In genomic region chr11:65488273-65489058, GRCh38 we compare ENCODE assay signal across 8 cellular contexts. TPM values are rescaled to one million over a fixed set of nuclear protein-coding genes. Genes with fewer than 3 reads are reported as not detected.
DNase-seq lines count a peak whose midpoint lies in the region; ATAC-seq lines count a peak whose summit lies in the region.

No MANE protein-coding gene starts in this region.

- DNase-seq in activated T-cell treated with anti-CD3 and anti-CD28 coated beads, Interleukin-2, amount 50 U/mL, for 4 hours, result no peak
- no peak for DNase-seq in activated T-cell treated with anti-CD3 and anti-CD28 coated beads, Interleukin-2, amount 50 U/mL, for 1 hour
- DNase-seq in astrocyte of the hippocampus (ENCODE audit: low read depth, low spot score), result peak; percentile 81
- DNase-seq in kidney tubule cell (ENCODE audit: low spot score), result peak; percentile 83
- peak in 17 of 49 donors; percentile 35 to 82 (median 56) for DNase-seq in substantia nigra (lab: John Stamatoyannopoulos, UW)
- DNase-seq in NCI-H2081 (lab: John Stamatoyannopoulos, UW), result no peak
- DNase-seq in DMS 273 (lab: John Stamatoyannopoulos, UW; ENCODE audit: unreplicated experiment), result no peak
- no peak for DNase-seq in NOMO-1 treated with dmso at 0.1 percent for 144 hours (lab: John Stamatoyannopoulos, UW; ENCODE audit: unreplicated experiment)

- H3K36me3 Mint-ChIP-seq in activated T-cell treated with anti-CD3 and anti-CD28 coated beads, Interleukin-2, amount 50 U/mL, for 4 hours (ENCODE audit: insufficient read depth), result no peaks in the 10 kb centered on the region

- H3K4me3 Mint-ChIP-seq in activated T-cell treated with anti-CD3 and anti-CD28 coated beads, Interleukin-2, amount 50 U/mL, for 4 hours, result no peak overlapping the region

- no peaks in the 10 kb centered on the region for H3K27me3 Mint-ChIP-seq in activated T-cell treated with anti-CD3 and anti-CD28 coated beads, Interleukin-2, amount 50 U/mL, for 4 hours (ENCODE audit: low read depth)

- peaks cover 28% of the 10 kb centered on the region for H3K4me1 Mint-ChIP-seq in activated T-cell treated with anti-CD3 and anti-CD28 coated beads, Interleukin-2, amount 50 U/mL, for 4 hours (ENCODE audit: low read depth)

- peak; percentile 32 to 49 for ATAC-seq in activated T-cell treated with anti-CD3 and anti-CD28 coated beads, Interleukin-2, amount 50 U/mL, for 4 hours

- H3K27ac ChIP-seq in substantia nigra (ENCODE audit: low read depth, low read length, poor library complexity, severe bottlenecking), result peak overlapping the region; percentile 100

- H3K9me3 Mint-ChIP-seq in activated T-cell treated with anti-CD3 and anti-CD28 coated beads, Interleukin-2, amount 50 U/mL, for 4 hours, result no peaks in the 10 kb centered on the region

RNA-seq across cellular contexts. Expression of gene MALAT1, which starts 10.4 kb away (rescaled TPM):
- 1,000 to 10,000 TPM; 3,100 to 4,455 (median 3,753) TPM for total RNA-seq in activated T-cell treated with anti-CD3 and anti-CD28 coated beads, Interleukin-2, amount 50 U/mL, for 4 hours

RNA-seq across cellular contexts. Expression of gene SCYL1, which starts 36.4 kb away (rescaled TPM):
- 10 to 100 TPM; 87.6 to 94.6 (median 94.3) TPM for total RNA-seq in activated T-cell treated with anti-CD3 and anti-CD28 coated beads, Interleukin-2, amount 50 U/mL, for 4 hours

Comparison
In these comparisons a context has a peak if more than half of its experiments do, and no peak if none do; other contexts are left out.
1. DNase-seq: peak in astrocyte of the hippocampus (single experiment) and kidney tubule cell (single experiment); none in activated T-cell treated with anti-CD3 and anti-CD28 coated beads, Interleukin-2, amount 50 U/mL, for 4 hours (single experiment), activated T-cell treated with anti-CD3 and anti-CD28 coated beads, Interleukin-2, amount 50 U/mL, for 1 hour (single experiment), NCI-H2081 (0 of 2), DMS 273 (single experiment) and NOMO-1 treated with dmso at 0.1 percent for 144 hours (single experiment).